ENCODE assay signal across 11 cellular contexts in the genomic region with DNA sequence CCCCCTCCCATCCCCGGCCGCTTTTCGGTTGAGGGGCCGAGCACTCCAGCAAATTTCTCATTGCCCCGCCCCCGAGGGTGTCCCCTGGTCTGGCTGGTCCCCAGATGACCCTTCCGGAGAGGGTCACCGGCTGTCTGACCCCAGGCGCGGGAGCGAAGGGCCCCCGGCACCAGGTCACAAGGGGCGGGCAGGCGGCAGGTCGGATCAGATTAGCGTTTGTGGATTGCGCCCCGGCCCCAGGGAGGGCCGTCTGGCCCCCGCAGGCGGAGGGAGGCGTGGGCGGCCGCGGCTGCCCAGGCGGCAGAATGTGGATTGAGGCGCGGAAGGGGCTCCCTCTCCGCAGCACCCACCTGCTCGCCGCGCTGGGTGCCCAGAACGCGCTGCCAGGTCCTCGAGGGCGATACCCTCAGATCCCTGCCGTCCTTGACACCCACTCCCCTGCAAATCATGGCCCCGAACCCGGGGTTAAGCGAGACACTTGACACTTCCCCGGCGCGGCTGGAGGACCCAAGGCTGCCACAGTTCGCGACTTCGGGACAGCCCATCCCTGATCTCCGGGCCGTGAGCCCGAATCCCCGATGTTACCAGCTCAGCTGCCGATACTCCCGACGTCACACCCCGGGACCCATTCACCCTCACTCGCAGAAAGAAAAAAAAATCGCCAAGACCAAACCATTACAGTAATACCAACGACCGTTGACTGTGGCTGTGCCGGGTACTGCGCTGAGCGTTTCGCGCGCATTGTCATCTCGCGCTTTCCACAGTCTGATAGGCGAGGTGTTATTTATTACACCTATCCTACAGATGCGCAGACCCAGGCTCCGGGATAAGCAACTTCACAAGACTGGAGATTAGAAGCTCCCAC. TPM values are rescaled to one million over a fixed set of nuclear protein-coding genes. Genes with fewer than 3 reads are reported as not detected.
DNase-seq lines count a peak whose midpoint lies in the region; ATAC-seq and TF ChIP-seq lines count a peak whose summit lies in the region.
"Had no signal": no experiment of that assay in that cellular context is flagged by ENCODE, and none has a peak within 500 bp of the region (broad histone marks: within the 10 kb centered on the region; RNA-seq: fewer than 3 reads in every experiment).

No MANE protein-coding gene starts in this region.

- no peaks in the 10 kb centered on the region for H3K9me3 Mint-ChIP-seq in activated naive CD4-positive, alpha-beta T cell treated with anti-CD3 and anti-CD28 coated beads, Interleukin-2, amount 10 ng/mL, durations not matched to agents 7 days and 5 days
- H3K9me3 Mint-ChIP-seq: activated naive CD4-positive, alpha-beta T cell treated with anti-CD3 and anti-CD28 coated beads, Interleukin-2, amount 50 U/mL, for 72 hours had no signal

- TF ChIP-seq CTCF in mammary epithelial cell (conservative IDR thresholded peaks at IDR 0.05 in 1 of 2, IDR thresholded peaks at IDR 0.05 in 1 of 2; ENCODE audit: extremely low read depth in 1 of 2, insufficient read depth in 1 of 2, low read depth in 1 of 2, low read length in 2 of 2) (no peak), lower lobe of right lung (IDR thresholded peaks at IDR 0.05) (no peak), tibial nerve (IDR thresholded peaks at IDR 0.05) (no peak)

- H3K36me3 Mint-ChIP-seq in activated naive CD4-positive, alpha-beta T cell treated with anti-CD3 and anti-CD28 coated beads, Interleukin-2, amount 10 ng/mL, durations not matched to agents 7 days and 5 days: peaks cover 3% of the 10 kb centered on the region

- CTCF ChIA-PET in activated naive CD4-positive, alpha-beta T cell treated with anti-CD3 and anti-CD28 coated beads, Interleukin-2, amount 10 ng/mL, durations not matched to agents 7 days and 5 days (lab: Charles Lee): interaction anchor here (0.8 kb wide), 1 partner anchor 17 kb away, joined by 3 read pairs; no protein-coding TSS in a partner anchor
- CTCF ChIA-PET in mammary epithelial cell (lab: Charles Lee; ENCODE audit: low non-redundant PET): no interaction called here

- H4K20me1 ChIP-seq in mammary epithelial cell (ENCODE audit: insufficient read depth, low read length): no peaks in the 10 kb centered on the region

- H3K9me3 ChIP-seq in mammary epithelial cell (replicated peaks; ENCODE audit: insufficient read depth, low read length) (no peaks in the 10 kb centered on the region), lower lobe of right lung (no peaks in the 10 kb centered on the region), tibial nerve (no peaks in the 10 kb centered on the region)

- DNase-seq in activated naive CD4-positive, alpha-beta T cell treated with anti-CD3 and anti-CD28 coated beads, Interleukin-2, amount 10 ng/mL, durations not matched to agents 7 days and 5 days: no peak
- DNase-seq in activated naive CD4-positive, alpha-beta T cell (lab: John Stamatoyannopoulos, UW): no peak
- DNase-seq in mammary epithelial cell: no peak
- no peak for DNase-seq in lower lobe of right lung
- DNase-seq in tibial nerve (ENCODE audit: low spot score in 2 of 2): no peak
- no peak for DNase-seq in NCI-H774 (lab: John Stamatoyannopoulos, UW)
- no peak for DNase-seq in midbrain (lab: John Stamatoyannopoulos, UW)
- DNase-seq: COR-L47 had no signal

- intact Hi-C loops in mammary epithelial cell (cut with micrococcal nuclease) (no loop called here), lower lobe of right lung (cut with DNase I) (no loop called here)

- peaks cover 86% of the 10 kb centered on the region for H3K27me3 Mint-ChIP-seq in activated naive CD4-positive, alpha-beta T cell treated with anti-CD3 and anti-CD28 coated beads, Interleukin-2, amount 10 ng/mL, durations not matched to agents 7 days and 5 days

- H3K9ac ChIP-seq in mammary epithelial cell (ENCODE audit: insufficient read depth, low read length): no peak overlapping the region

- no peak overlapping the region for H3K4me3 ChIP-seq in mammary epithelial cell (replicated peaks in 1 of 3; ENCODE audit: insufficient read depth in 1 of 3, low read depth in 2 of 3, low read length in 3 of 3)
- peak overlapping the region; percentile 38 for H3K4me3 ChIP-seq in lower lobe of right lung
- peak overlapping the region in 3 of 4 donors; percentile 26 to 38 (median 37) for H3K4me3 ChIP-seq in tibial nerve

- no peak overlapping the region for H3K27ac Mint-ChIP-seq in activated naive CD4-positive, alpha-beta T cell treated with anti-CD3 and anti-CD28 coated beads, Interleukin-2, amount 10 ng/mL, durations not matched to agents 7 days and 5 days
- H3K27ac Mint-ChIP-seq: activated naive CD4-positive, alpha-beta T cell treated with anti-CD3 and anti-CD28 coated beads, Interleukin-2, amount 50 U/mL, for 72 hours had no signal

- H3K27me3 ChIP-seq in mammary epithelial cell (ENCODE audit: insufficient read depth, low read length) (peaks cover 17% of the 10 kb centered on the region), lower lobe of right lung (ENCODE audit: low read depth) (peaks cover 39% of the 10 kb centered on the region), tibial nerve (peaks cover 0 to 35% of the 10 kb centered on the region in 2 donors)

- WGBS in mammary epithelial cell (ENCODE audit: low coverage, missing lambda C conversion rate): 21% methylated on average over 27 of the region's 69 CpGs
- 5 to 10% methylated on average over 25 to 45 of the region's 69 CpGs for WGBS in tibial nerve, 2 donors

- H3K36me3 ChIP-seq in mammary epithelial cell (ENCODE audit: insufficient read depth, low read length) (no peaks in the 10 kb centered on the region), lower lobe of right lung (no peaks in the 10 kb centered on the region), tibial nerve (peaks cover 0 to 7% (median 0%) of the 10 kb centered on the region in 3 donors)

- ATAC-seq in lower lobe of right lung (peak; percentile 4 to 35), GM19328 (IDR thresholded peaks at IDR 0.05; ENCODE audit: unreplicated experiment) (no peak)

- H3K4me1 ChIP-seq in mammary epithelial cell (ENCODE audit: insufficient read depth, low read length) (peaks cover 13% of the 10 kb centered on the region), lower lobe of right lung (peaks cover 18% of the 10 kb centered on the region), tibial nerve (peaks cover 0 to 19% (median 14%) of the 10 kb centered on the region in 4 donors)

- H3K4me1 Mint-ChIP-seq in activated naive CD4-positive, alpha-beta T cell treated with anti-CD3 and anti-CD28 coated beads, Interleukin-2, amount 10 ng/mL, durations not matched to agents 7 days and 5 days: peaks cover 13% of the 10 kb centered on the region

- no peak overlapping the region for H3K27ac ChIP-seq in mammary epithelial cell (ENCODE audit: insufficient read depth, low read depth, low read length)
- no peak overlapping the region for H3K27ac ChIP-seq in lower lobe of right lung
- H3K27ac ChIP-seq in tibial nerve: no peak overlapping the region

- in situ Hi-C loops in mammary epithelial cell (cut with MboI; ENCODE audit: low sequenced_read_pairs in 2 of 2): no loop called here

- peak overlapping the region; percentile 59 for H3K4me2 ChIP-seq in mammary epithelial cell (ENCODE audit: insufficient read depth, low read depth, low read length)

- H3K79me2 ChIP-seq in mammary epithelial cell (ENCODE audit: insufficient read depth, low read length): no peaks in the 10 kb centered on the region

- dilution Hi-C loops in mammary epithelial cell (cut with HindIII; ENCODE audit: low sequenced_read_pairs): no loop called here

- H3K4me3 Mint-ChIP-seq in activated naive CD4-positive, alpha-beta T cell treated with anti-CD3 and anti-CD28 coated beads, Interleukin-2, amount 10 ng/mL, durations not matched to agents 7 days and 5 days: peak overlapping the region; percentile 29

- no peak for TF ChIP-seq EP300 in tibial nerve (IDR thresholded peaks at IDR 0.05)

- BruUV-seq in mammary epithelial cell (replicated peaks; lab: Mats Ljungman, UMichigan): no TSS peak

- no peak for TF ChIP-seq POLR2A in tibial nerve (IDR thresholded peaks at IDR 0.05)

- peak overlapping the region; percentile 41 for H2AFZ ChIP-seq in mammary epithelial cell (ENCODE audit: low read depth, low read length)

RNA-seq across cellular contexts. Expression of gene NODAL, which starts 1.0 kb away (rescaled TPM):
- total RNA-seq in mammary epithelial cell: under 1 TPM; 0.17 to 0.47 TPM
- 0.41 TPM for polyA plus RNA-seq in mammary epithelial cell
- not detected for polyA minus RNA-seq in mammary epithelial cell
- not detected for total RNA-seq in lower lobe of right lung
- not detected for total RNA-seq in tibial nerve
- total RNA-seq: activated naive CD4-positive, alpha-beta T cell treated with anti-CD3 and anti-CD28 coated beads, Interleukin-2, amount 50 U/mL, for 72 hours; liver had no signal
- polyA plus RNA-seq: liver had no signal

RNA-seq across cellular contexts. Expression of gene EIF4EBP2, which starts 36.6 kb away (rescaled TPM):
- total RNA-seq in mammary epithelial cell (10 to 100 TPM; 34.7 to 47.5 TPM), lower lobe of right lung (77.2 TPM), tibial nerve (10 to 100 TPM; 68.4 to 87.9 (median 77.2) TPM)
- polyA plus RNA-seq in mammary epithelial cell: 23.6 TPM
- 86.6 TPM for polyA minus RNA-seq in mammary epithelial cell

RNA-seq across cellular contexts. Expression of gene PALD1, which starts 38.0 kb away (rescaled TPM):
- total RNA-seq in mammary epithelial cell (under 1 TPM in 1 of 2 donors, not detected in 1; under 0.01 TPM), lower lobe of right lung (16.0 TPM), tibial nerve (10 to 100 TPM in 2 of 4 donors, 1 to 10 TPM in 2; 5.4 to 10.9 (median 9.2) TPM)
- 0.01 TPM for polyA plus RNA-seq in mammary epithelial cell
- polyA minus RNA-seq in mammary epithelial cell: not detected

RNA-seq across cellular contexts. Expression of gene LRRC20, which starts 58.1 kb away (rescaled TPM):
- total RNA-seq in mammary epithelial cell: 1 to 10 TPM; 3.0 to 9.4 TPM
- polyA plus RNA-seq in mammary epithelial cell: 14.2 TPM
- polyA minus RNA-seq in mammary epithelial cell: 2.9 TPM
- total RNA-seq in lower lobe of right lung: 10.0 TPM
- 10 to 100 TPM in 1 of 4 donors, 1 to 10 TPM in 3; 4.4 to 11.1 (median 8.6) TPM for total RNA-seq in tibial nerve

Comparison
In these comparisons a context has a peak if more than half of its experiments do, and no peak if none do; other contexts are left out.
1. H3K4me3 ChIP-seq: peak in lower lobe of right lung (single experiment) and tibial nerve (3 of 4); none in mammary epithelial cell (0 of 3).
2. RNA of gene PALD1, which starts 38.0 kb away (total RNA-seq): 16.0 TPM in lower lobe of right lung (single experiment) and 5.4 to 10.9 TPM in tibial nerve; under 0.01 TPM in mammary epithelial cell; every median in the first group is over 4 times any median in the second.